Comparison of ENCODE assay signal across 1 cellular context in genomic region chr1:156052862-156053769, GRCh38.
TF ChIP-seq lines count a peak whose summit lies in the region.

No MANE protein-coding gene starts in this region.

TF ChIP-seq in K562, 482 proteins besides CTCF, POLR2A, EP300 and RAD21 (continues in another document):
- TF ChIP-seq PBX2 (CRISPR knock-in tag; IDR thresholded peaks at IDR 0.05; ENCODE audit: low read depth) (no peak), PBX2 (tag; conservative IDR thresholded peaks at IDR 0.05; ENCODE audit: low read depth) (peak; percentile 62), ZBTB40 (IDR thresholded peaks at IDR 0.05) (peak; percentile 68), ZBTB40 (CRISPR knock-in tag; IDR thresholded peaks at IDR 0.05) (no peak), HDAC2 (IDR thresholded peaks at IDR 0.05) (peak; percentile 89), LARP7 (IDR thresholded peaks at IDR 0.05) (0 out of 2 replicates have a peak, but pooled peaks have one; percentile 54), KDM1A (IDR thresholded peaks at IDR 0.05) (peak; percentile 64 to 67), ARID4B (CRISPR knock-in tag; IDR thresholded peaks at IDR 0.05) (0 out of 2 replicates have a peak, but pooled peaks have one; percentile 35), SMARCE1 (IDR thresholded peaks at IDR 0.05) (peak; percentile 61; the same call in 1 of the 2 replicates), ILF3 (IDR thresholded peaks at IDR 0.05; ENCODE audit: borderline replicate concordance) (no peak), BCOR (IDR thresholded peaks at IDR 0.05) (peak; percentile 91), ZNF644 (tag; IDR thresholded peaks at IDR 0.05; ENCODE audit: low read depth) (no peak), CBX1 (IDR thresholded peaks at IDR 0.05; ENCODE audit: low read depth) (0 out of 2 replicates have a peak, but pooled peaks have one; percentile 43), ARHGAP35 (IDR thresholded peaks at IDR 0.05; ENCODE audit: partially characterized antibody) (no peak), ZNF778 (CRISPR knock-in tag; IDR thresholded peaks at IDR 0.05) (no peak), RBFOX2 (IDR thresholded peaks at IDR 0.05; ENCODE audit: low read depth, low read length) (peak; percentile 64), MNT (conservative IDR thresholded peaks at IDR 0.05) (peak; percentile 90 to 95), MTA1 (IDR thresholded peaks at IDR 0.05; ENCODE audit: borderline replicate concordance) (peak; percentile 47; the same call in 1 of the 2 replicates), SREBF1 (IDR thresholded peaks at IDR 0.05; ENCODE audit: borderline replicate concordance, low read depth, low read length) (no peak), POLR2AphosphoS5 (IDR thresholded peaks at IDR 0.05; ENCODE audit: control insufficient read depth, insufficient read depth, low read depth, low read length) (0 out of 2 replicates have a peak, but pooled peaks have one; percentile 20), SAP30 (IDR thresholded peaks at IDR 0.05; ENCODE audit: borderline replicate concordance, insufficient read depth, low read depth, low read length, poor library complexity, severe bottlenecking) (peak; percentile 51), NFXL1 (CRISPR knock-in tag; IDR thresholded peaks at IDR 0.05) (no peak), RBBP5 (IDR thresholded peaks at IDR 0.05; ENCODE audit: borderline replicate concordance, insufficient read depth, low read length, poor library complexity, severe bottlenecking) (peak; percentile 45), THAP12 (CRISPR knock-in tag; IDR thresholded peaks at IDR 0.05) (0 out of 2 replicates have a peak, but pooled peaks have one; percentile 9), MXI1 (IDR thresholded peaks at IDR 0.05; ENCODE audit: low read depth, low read length) (no peak; the same call in 1 of the 2 replicates)
